Comparison of ENCODE assay signal across 15 cellular contexts in the genomic region with DNA sequence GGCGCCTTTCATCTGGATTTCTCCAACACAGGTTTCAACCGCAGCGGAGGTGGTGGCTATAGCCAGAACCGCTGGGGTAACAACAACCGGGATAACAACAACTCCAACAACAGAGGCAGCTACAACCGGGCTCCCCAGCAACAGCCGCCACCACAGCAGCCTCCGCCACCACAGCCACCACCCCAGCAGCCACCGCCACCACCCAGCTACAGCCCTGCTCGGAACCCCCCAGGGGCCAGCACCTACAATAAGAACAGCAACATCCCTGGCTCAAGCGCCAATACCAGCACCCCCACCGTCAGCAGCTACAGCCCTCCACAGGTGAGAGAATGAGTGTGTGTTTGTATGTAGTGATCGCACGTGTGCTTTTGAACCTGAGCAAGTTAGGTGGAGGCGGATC. TPM values are rescaled to one million over a fixed set of nuclear protein-coding genes. Genes with fewer than 3 reads are reported as not detected.
A peak's percentile ranks its signal among the peaks of the same experiment; 100 is the strongest.
DNase-seq lines count a peak whose midpoint lies in the region; ATAC-seq and TF ChIP-seq lines count a peak whose summit lies in the region.
"Had no signal": no experiment of that assay in that cellular context is flagged by ENCODE, and none has a peak within 500 bp of the region (broad histone marks: within the 10 kb centered on the region; RNA-seq: fewer than 3 reads in every experiment).

No MANE protein-coding gene starts in this region.

- ATAC-seq in activated CD4-positive, alpha-beta T cell treated with anti-CD3 and anti-CD28 coated beads for 36 hours, result no peak
- no peak for ATAC-seq in activated naive CD8-positive, alpha-beta T cell treated with anti-CD3 and anti-CD28 coated beads, Interleukin-2, amount 50 U/mL, for 24 hours
- no peak for ATAC-seq in PC-3
- ATAC-seq: esophagus mucosa had no signal

- no peaks in the 10 kb centered on the region for H3K9me2 ChIP-seq in PC-3 (replicated peaks; ENCODE audit: low read length)

- H2BK120ac ChIP-seq in neuronal stem cell (ENCODE audit: low read depth, low read length), result no peak overlapping the region

- H2AFZ ChIP-seq in neuronal stem cell (ENCODE audit: low read length) (no peak overlapping the region), PC-3 (ENCODE audit: low read length) (no peak overlapping the region)

- no CpG with 5 or more reads among the region's 15 CpGs for WGBS in neuronal stem cell (ENCODE audit: extremely low coverage in 2 of 2, insufficient read length in 2 of 2, insufficient replicate concordance in 1 of 2), 2 donors

- CTCF ChIA-PET in activated CD4-positive, alpha-beta T cell treated with anti-CD3 and anti-CD28 coated beads for 36 hours (lab: Charles Lee), result interaction anchor here (0.7 to 1.7 kb wide), 5 partner anchors 11 to 178 kb away, joined by 3 to 9 read pairs (median 4); no protein-coding TSS in a partner anchor
- CTCF ChIA-PET in PC-3 (lab: Charles Lee), result no interaction called here

- no peak overlapping the region for H3K4me3 Mint-ChIP-seq in activated CD4-positive, alpha-beta T cell treated with anti-CD3 and anti-CD28 coated beads for 36 hours
- H3K4me3 Mint-ChIP-seq in HFFc6, result no peak overlapping the region
- H3K4me3 Mint-ChIP-seq in activated naive CD8-positive, alpha-beta T cell treated with anti-CD3 and anti-CD28 coated beads, Interleukin-2, amount 50 U/mL, for 24 hours, result no peak overlapping the region

- H3K27ac ChIP-seq in neuronal stem cell (replicated peaks; ENCODE audit: low read length) (no peak overlapping the region), PC-3 (ENCODE audit: low read length) (no peak overlapping the region)

- no TSS peak for BruUV-seq in PC-3 (replicated peaks; lab: Mats Ljungman, UMichigan)

- H4K91ac ChIP-seq in neuronal stem cell (ENCODE audit: low read depth, low read length, poor library complexity), result no peak overlapping the region

- H4K20me1 ChIP-seq in PC-3 (ENCODE audit: low read length), result no peaks in the 10 kb centered on the region

- peak overlapping the region; percentile 14 for H3K23ac ChIP-seq in neuronal stem cell (ENCODE audit: low read depth, low read length, poor library complexity)

- no peak overlapping the region for H2AK5ac ChIP-seq in neuronal stem cell (ENCODE audit: low read depth, low read length)

- H3K27me3 ChIP-seq in neuronal stem cell (ENCODE audit: control insufficient read depth in 3 of 3, insufficient read depth in 3 of 3, low read depth in 1 of 3, low read length in 3 of 3), result no peaks in the 10 kb centered on the region
- H3K27me3 ChIP-seq in PC-3 (ENCODE audit: low read length), result no peaks in the 10 kb centered on the region

- H3K27me3 Mint-ChIP-seq in activated CD4-positive, alpha-beta T cell treated with anti-CD3 and anti-CD28 coated beads for 36 hours, result no peaks in the 10 kb centered on the region
- H3K27me3 Mint-ChIP-seq in HFFc6 (ENCODE audit: insufficient read depth), result peaks cover 6% of the 10 kb centered on the region
- no peaks in the 10 kb centered on the region for H3K27me3 Mint-ChIP-seq in activated naive CD8-positive, alpha-beta T cell treated with anti-CD3 and anti-CD28 coated beads, Interleukin-2, amount 50 U/mL, for 24 hours

- no peak overlapping the region for H3K4me2 ChIP-seq in neuronal stem cell (ENCODE audit: insufficient read depth, low read length, poor library complexity, severe bottlenecking)
- no peak overlapping the region for H3K4me2 ChIP-seq in PC-3 (ENCODE audit: low read length)

- H3K9ac ChIP-seq in neuronal stem cell (ENCODE audit: low read depth, low read length, poor library complexity) (no peak overlapping the region), PC-3 (ENCODE audit: low read length) (no peak overlapping the region)

- H3K36me3 ChIP-seq in neuronal stem cell (replicated peaks in 1 of 2; ENCODE audit: control insufficient read depth in 2 of 2, insufficient read depth in 2 of 2, low read length in 2 of 2) (peaks cover 70 to 95% of the 10 kb centered on the region in 2 donors), PC-3 (ENCODE audit: low read depth, low read length) (peaks cover 55% of the 10 kb centered on the region)

- H3K14ac ChIP-seq in neuronal stem cell (ENCODE audit: low read length), result no peak overlapping the region

- H3K18ac ChIP-seq in neuronal stem cell (ENCODE audit: low read length), result no peak overlapping the region

- no peak overlapping the region for H2BK15ac ChIP-seq in neuronal stem cell (ENCODE audit: low read length)

- H3K9me3 ChIP-seq in neuronal stem cell (replicated peaks in 1 of 2; ENCODE audit: control insufficient read depth in 2 of 2, insufficient read depth in 1 of 2, low read depth in 1 of 2, low read length in 2 of 2), result no peaks in the 10 kb centered on the region
- no peaks in the 10 kb centered on the region for H3K9me3 ChIP-seq in PC-3 (ENCODE audit: low read length)

- intact Hi-C loops in activated CD4-positive, alpha-beta T cell treated with anti-CD3 and anti-CD28 coated beads for 36 hours (cut with DNase I, micrococcal nuclease), result no loop called here
- intact Hi-C loops in PC-3 (cut with micrococcal nuclease), result no loop called here

- POLR2A ChIA-PET in activated CD4-positive, alpha-beta T cell treated with anti-CD3 and anti-CD28 coated beads for 36 hours (lab: Charles Lee), result interaction anchor here (1.1 kb wide), 1 partner anchor 11 kb away, joined by 3 read pairs; no protein-coding TSS in a partner anchor
- POLR2A ChIA-PET in PC-3 (lab: Charles Lee; ENCODE audit: unreplicated experiment), result no interaction called here

- H3K4me1 Mint-ChIP-seq in activated CD4-positive, alpha-beta T cell treated with anti-CD3 and anti-CD28 coated beads for 36 hours, result peaks cover 99% of the 10 kb centered on the region
- peaks cover 31% of the 10 kb centered on the region for H3K4me1 Mint-ChIP-seq in HFFc6 (ENCODE audit: low read depth)
- H3K4me1 Mint-ChIP-seq in activated naive CD8-positive, alpha-beta T cell treated with anti-CD3 and anti-CD28 coated beads, Interleukin-2, amount 50 U/mL, for 24 hours, result peaks cover 98% of the 10 kb centered on the region

- H3K4me1 ChIP-seq in neuronal stem cell (ENCODE audit: control insufficient read depth in 2 of 2, insufficient read depth in 1 of 2, low read depth in 1 of 2, low read length in 2 of 2), result peaks cover 0 to 2% of the 10 kb centered on the region in 2 donors
- H3K4me1 ChIP-seq in PC-3 (ENCODE audit: insufficient read depth, low read length), result no peaks in the 10 kb centered on the region

- peaks cover 1% of the 10 kb centered on the region for H3K79me1 ChIP-seq in neuronal stem cell (ENCODE audit: low read depth, low read length)

- peak; percentile 13 for DNase-seq in activated CD4-positive, alpha-beta T cell treated with anti-CD3 and anti-CD28 coated beads for 36 hours
- no peak for DNase-seq in activated CD4-positive, alpha-beta T cell treated with anti-CD3 and anti-CD28 coated beads for 48 hours
- DNase-seq in HFFc6 (no peak), neuronal stem cell (ENCODE audit: low spot score) (no peak), NCI-H345 (lab: John Stamatoyannopoulos, UW) (no peak), DMS153 treated with DMSO at 0.1 percent for 48 hours (lab: John Stamatoyannopoulos, UW; ENCODE audit: unreplicated experiment) (no peak), PC-3 (no peak)
- DNase-seq in activated naive CD8-positive, alpha-beta T cell treated with anti-CD3 and anti-CD28 coated beads, Interleukin-2, amount 50 U/mL, for 24 hours, result no peak
- DNase-seq: 8988T; H7; NK-92 treated with Interleukin-12 subunit alpha and Interleukin-12 subunit beta, amount 100 ng/mL, for 24 hours; occipital lobe; SHP77; stimulated activated CD4-positive, alpha-beta T cell treated with anti-CD3 and anti-CD28 coated beads, Interleukin-4, amount 100 ng/mL, for 4 hours had no signal

- H4K8ac ChIP-seq in neuronal stem cell (ENCODE audit: low read depth, low read length), result no peak overlapping the region

- TF ChIP-seq CTCF in HFFc6 (IDR thresholded peaks at IDR 0.05) (no peak), PC-3 (conservative IDR thresholded peaks at IDR 0.05; ENCODE audit: low read depth, low read length) (no peak)

- no peak overlapping the region for H3K4me3 ChIP-seq in neuronal stem cell (ENCODE audit: low read length in 2 of 2)
- no peak overlapping the region for H3K4me3 ChIP-seq in PC-3 (ENCODE audit: low read length)

- H3K36me3 Mint-ChIP-seq in activated CD4-positive, alpha-beta T cell treated with anti-CD3 and anti-CD28 coated beads for 36 hours (ENCODE audit: low read depth), result peaks cover 66% of the 10 kb centered on the region
- peaks cover 43% of the 10 kb centered on the region for H3K36me3 Mint-ChIP-seq in HFFc6 (ENCODE audit: low read depth)
- H3K36me3 Mint-ChIP-seq in activated naive CD8-positive, alpha-beta T cell treated with anti-CD3 and anti-CD28 coated beads, Interleukin-2, amount 50 U/mL, for 24 hours (ENCODE audit: low read depth), result peaks cover 73% of the 10 kb centered on the region

- no peak overlapping the region for H3K4ac ChIP-seq in neuronal stem cell (ENCODE audit: low read length)

- no peaks in the 10 kb centered on the region for H3K79me2 ChIP-seq in PC-3 (ENCODE audit: low read length)

- H2BK5ac ChIP-seq in neuronal stem cell (ENCODE audit: low read length), result no peak overlapping the region

- H2BK12ac ChIP-seq in neuronal stem cell (ENCODE audit: low read length), result no peak overlapping the region

- H3K27ac Mint-ChIP-seq in activated CD4-positive, alpha-beta T cell treated with anti-CD3 and anti-CD28 coated beads for 36 hours, result peak overlapping the region; percentile 16
- H3K27ac Mint-ChIP-seq in HFFc6, result peak overlapping the region; percentile 24
- H3K27ac Mint-ChIP-seq in activated naive CD8-positive, alpha-beta T cell treated with anti-CD3 and anti-CD28 coated beads, Interleukin-2, amount 50 U/mL, for 24 hours, result peak overlapping the region; percentile 69

- H3F3A ChIP-seq in PC-3 (ENCODE audit: low read length, unreplicated experiment), result no peaks in the 10 kb centered on the region

- H3K9me3 Mint-ChIP-seq in activated CD4-positive, alpha-beta T cell treated with anti-CD3 and anti-CD28 coated beads for 36 hours (ENCODE audit: low read depth), result no peaks in the 10 kb centered on the region
- no peaks in the 10 kb centered on the region for H3K9me3 Mint-ChIP-seq in HFFc6
- H3K9me3 Mint-ChIP-seq in activated naive CD8-positive, alpha-beta T cell treated with anti-CD3 and anti-CD28 coated beads, Interleukin-2, amount 50 U/mL, for 24 hours, result no peaks in the 10 kb centered on the region

RNA-seq across cellular contexts. Expression of a gene that starts 6.0 kb away (rescaled TPM):
- 10 to 100 TPM; 21.2 to 21.4 TPM for total RNA-seq in activated CD4-positive, alpha-beta T cell treated with anti-CD3 and anti-CD28 coated beads for 36 hours
- 10 to 100 TPM; 15.4 to 19.1 (median 16.8) TPM for total RNA-seq in HFFc6 (2021; fragmentation: NEBNext Ultra II Directional; extraction: Animal tissue kit (Norgen Biotek cat#: 25700))
- 21.6 TPM for polyA plus RNA-seq in neuronal stem cell (2013, experiment 1 of 2)
- 20.9 TPM for polyA plus RNA-seq in neuronal stem cell (2013, experiment 2 of 2)
- total RNA-seq in PC-3 (2014; rRNA removed), result 18.3 and 18.4 TPM in 2 replicates

RNA-seq across cellular contexts. Expression of a gene that starts 39.8 kb away (rescaled TPM):
- 100 to 1,000 TPM; 263 to 312 TPM for total RNA-seq in activated CD4-positive, alpha-beta T cell treated with anti-CD3 and anti-CD28 coated beads for 36 hours
- total RNA-seq in HFFc6 (2021; fragmentation: NEBNext Ultra II Directional; extraction: Animal tissue kit (Norgen Biotek cat#: 25700)), result 100 to 1,000 TPM; 176 to 245 (median 234) TPM
- polyA plus RNA-seq in neuronal stem cell (2013, experiment 1 of 2), result 268 TPM
- 278 TPM for polyA plus RNA-seq in neuronal stem cell (2013, experiment 2 of 2)
- 158 and 198 TPM in 2 replicates for total RNA-seq in PC-3 (2014; rRNA removed)

RNA-seq across cellular contexts. Expression of a gene that starts 49.8 kb away (rescaled TPM):
- 10 to 100 TPM; 86.2 to 99.0 TPM for total RNA-seq in activated CD4-positive, alpha-beta T cell treated with anti-CD3 and anti-CD28 coated beads for 36 hours
- 100 to 1,000 TPM; 150 to 163 (median 158) TPM for total RNA-seq in HFFc6 (2021; fragmentation: NEBNext Ultra II Directional; extraction: Animal tissue kit (Norgen Biotek cat#: 25700))
- polyA plus RNA-seq in neuronal stem cell (2013, experiment 1 of 2), result 6.1 TPM
- polyA plus RNA-seq in neuronal stem cell (2013, experiment 2 of 2), result 6.1 TPM
- total RNA-seq in PC-3 (2014; rRNA removed), result 16.4 and 23.4 TPM in 2 replicates

Comparison
In these comparisons a context has a peak if more than half of its experiments do, and no peak if none do; other contexts are left out.
1. H3K27ac Mint-ChIP-seq: peak in every context shown above with its lines; median percentile 69 in activated naive CD8-positive, alpha-beta T cell treated with anti-CD3 and anti-CD28 coated beads, Interleukin-2, amount 50 U/mL, for 24 hours; 24 in HFFc6; 16 in activated CD4-positive, alpha-beta T cell treated with anti-CD3 and anti-CD28 coated beads for 36 hours.